Comparison of ENCODE assay signal across 11 cellular contexts in the genomic region with DNA sequence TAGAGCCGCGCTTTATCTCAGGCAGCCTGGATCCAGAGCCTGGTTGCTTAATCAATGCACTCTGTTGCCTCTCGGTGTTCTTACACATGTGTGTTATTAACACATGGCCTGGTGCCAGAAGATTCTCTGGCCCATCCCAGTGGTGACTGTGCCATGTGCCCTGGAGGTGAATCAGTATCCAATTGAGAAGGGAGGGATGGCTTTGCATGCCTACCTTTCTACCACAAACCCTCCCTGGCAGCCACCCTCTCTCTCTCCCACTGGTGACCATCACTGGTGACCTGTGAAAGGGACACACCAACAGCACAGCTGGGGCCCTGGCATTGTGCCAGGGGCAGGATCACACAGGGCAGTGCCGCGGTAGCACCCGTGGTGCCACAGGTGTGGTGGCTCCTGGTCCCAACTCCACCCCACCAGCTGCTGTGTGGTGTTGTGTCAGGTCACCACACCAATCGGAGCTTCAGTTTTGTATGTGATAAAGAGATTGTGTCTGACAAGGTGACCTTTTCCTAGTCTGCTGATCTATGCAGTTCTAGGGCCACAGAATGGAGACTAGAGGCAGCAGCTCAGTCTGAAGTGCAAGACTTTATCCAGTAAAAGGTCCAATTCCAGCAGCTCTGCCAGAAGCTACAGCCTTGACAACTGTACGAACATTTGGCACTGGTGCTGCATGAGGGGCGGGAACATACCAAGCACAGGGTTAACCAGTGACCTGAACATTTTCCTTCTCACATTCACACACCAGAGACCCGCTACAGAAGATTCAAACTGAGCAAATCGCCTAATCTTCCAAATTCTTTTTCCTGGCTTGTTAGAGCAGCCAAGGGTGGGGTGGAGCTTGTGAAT. TPM values are rescaled to one million over a fixed set of nuclear protein-coding genes. Genes with fewer than 3 reads are reported as not detected.
DNase-seq lines count a peak whose midpoint lies in the region; ATAC-seq, FAIRE-seq and TF ChIP-seq lines count a peak whose summit lies in the region.
"Had no signal": no experiment of that assay in that cellular context is flagged by ENCODE, and none has a peak within 500 bp of the region (broad histone marks: within the 10 kb centered on the region; RNA-seq: fewer than 3 reads in every experiment).

No MANE protein-coding gene starts in this region.

- peaks cover 5% of the 10 kb centered on the region for H3K4me1 Mint-ChIP-seq in osteocyte (ENCODE audit: unreplicated experiment)

- H3K27ac ChIP-seq in Peyer's patch: peak overlapping the region in 3 of 4 donors; percentile 2 to 86 (median 65)
- no peak overlapping the region for H3K27ac ChIP-seq in pancreas
- no peak overlapping the region for H3K27ac ChIP-seq in esophagus muscularis mucosa (replicated peaks in 1 of 4)

- TF ChIP-seq CTCF in Peyer's patch (IDR thresholded peaks at IDR 0.05) (peak in 2 of 6 experiments; percentile 8 to 11), pancreas (IDR thresholded peaks at IDR 0.05) (no peak), osteocyte (IDR thresholded peaks at IDR 0.05) (no peak), esophagus muscularis mucosa (IDR thresholded peaks at IDR 0.05) (no peak)

- H3K36me3 Mint-ChIP-seq in osteocyte (ENCODE audit: unreplicated experiment): no peaks in the 10 kb centered on the region

- TF ChIP-seq POLR2A in Peyer's patch (IDR thresholded peaks at IDR 0.05) (no peak), esophagus muscularis mucosa (IDR thresholded peaks at IDR 0.05; ENCODE audit: low read depth) (no peak)

- no peaks in the 10 kb centered on the region for H3K9me3 ChIP-seq in Peyer's patch
- no peaks in the 10 kb centered on the region for H3K9me3 ChIP-seq in pancreas
- no peaks in the 10 kb centered on the region for H3K9me3 ChIP-seq in esophagus muscularis mucosa

- no peaks in the 10 kb centered on the region for H3K36me3 ChIP-seq in Peyer's patch
- no peaks in the 10 kb centered on the region for H3K36me3 ChIP-seq in pancreas
- no peaks in the 10 kb centered on the region for H3K36me3 ChIP-seq in esophagus muscularis mucosa

- WGBS in pancreas, 2 donors: 11 to 13% methylated on average over 11 of the region's 11 CpGs
- 73% methylated on average over 11 of the region's 11 CpGs for WGBS in esophagus muscularis mucosa

- no peaks in the 10 kb centered on the region for H3K9me3 Mint-ChIP-seq in osteocyte (ENCODE audit: unreplicated experiment)

- H3K4me1 ChIP-seq in Peyer's patch (peaks cover 1 to 49% (median 4%) of the 10 kb centered on the region in 4 donors), pancreas (peaks cover 0 to 9% (median 4%) of the 10 kb centered on the region in 3 donors), esophagus muscularis mucosa (peaks cover 0 to 13% (median 9%) of the 10 kb centered on the region in 4 donors)

- H3K27me3 Mint-ChIP-seq in osteocyte (ENCODE audit: unreplicated experiment): peaks cover 11% of the 10 kb centered on the region

- peak overlapping the region in 1 of 4 donors; percentile 5 for H3K4me3 ChIP-seq in Peyer's patch
- H3K4me3 ChIP-seq in pancreas: no peak overlapping the region
- H3K4me3 ChIP-seq in esophagus muscularis mucosa: no peak overlapping the region

- no peak for TF ChIP-seq EP300 in esophagus muscularis mucosa (IDR thresholded peaks at IDR 0.05)

- no peak overlapping the region for H3K4me3 Mint-ChIP-seq in osteocyte (ENCODE audit: unreplicated experiment)

- H3K27ac Mint-ChIP-seq in osteocyte (ENCODE audit: unreplicated experiment): no peak overlapping the region

- peak; percentile 54 to 78 (median 68) for ATAC-seq in pancreas

- FAIRE-seq in pancreas (lab: Jason Lieb, UNC): no peak

- peak; percentile 37 for DNase-seq in EL
- DNase-seq in Peyer's patch: peak in 2 of 3 donors; percentile 89 to 90
- peak; percentile 53 for DNase-seq in fibroblast of peridontal ligament (ENCODE audit: extremely low read depth)
- DNase-seq in pancreas: peak; percentile 23 to 89 (median 64)
- DNase-seq in osteocyte (ENCODE audit: extremely low spot score, unreplicated experiment): no peak
- DNase-seq in NOMO-1 (lab: John Stamatoyannopoulos, UW; ENCODE audit: unreplicated experiment in 2 of 2): no peak
- DNase-seq in effector CD4-positive, alpha-beta T cell: no peak
- no peak for DNase-seq in esophagus muscularis mucosa (ENCODE audit: extremely low spot score)
- DNase-seq: activated gamma-delta T cell, retina had no signal

- no peaks in the 10 kb centered on the region for H3K27me3 ChIP-seq in Peyer's patch
- H3K27me3 ChIP-seq in pancreas: no peaks in the 10 kb centered on the region
- H3K27me3 ChIP-seq in esophagus muscularis mucosa: peaks cover 0 to 23% (median 3%) of the 10 kb centered on the region in 4 donors

- intact Hi-C loops in pancreas (cut with DNase I) (no loop called here), esophagus muscularis mucosa (cut with DNase I) (no loop called here)

RNA-seq across cellular contexts. Expression of a gene that starts 9.1 kb away (rescaled TPM):
- total RNA-seq in Peyer's patch: 10 to 100 TPM; 13.2 to 59.9 (median 36.2) TPM
- total RNA-seq in pancreas: 1 to 10 TPM in 4 of 6 donors, under 1 TPM in 2; 0.37 to 5.4 (median 1.4) TPM
- 1 to 10 TPM in 1 of 2 donors, under 1 TPM in 1; 0.87 to 1.6 TPM for polyA plus RNA-seq in pancreas
- 2.7 and 3.6 TPM in 2 replicates for total RNA-seq in osteocyte
- total RNA-seq in esophagus muscularis mucosa: under 1 TPM in 1 of 4 donors, not detected in 3; 0.34 TPM
- total RNA-seq: HT1080 had no signal

RNA-seq across cellular contexts. Expression of a gene that starts 56.6 kb away (rescaled TPM):
- total RNA-seq in Peyer's patch: 10 to 100 TPM in 3 of 4 donors, 1 to 10 TPM in 1; 9.9 to 33.8 (median 23.1) TPM
- total RNA-seq in pancreas: 1 to 10 TPM in 4 of 6 donors, under 1 TPM in 2; 0.69 to 1.8 (median 1.4) TPM
- 1 to 10 TPM; 1.5 to 3.2 TPM for polyA plus RNA-seq in pancreas
- 4.0 and 4.1 TPM in 2 replicates for total RNA-seq in osteocyte
- 1 to 10 TPM; 1.2 to 3.2 (median 1.7) TPM for total RNA-seq in esophagus muscularis mucosa

Comparison
In these comparisons a context has a peak if more than half of its experiments do, and no peak if none do; other contexts are left out.
1. DNase-seq: peak in EL (single experiment), Peyer's patch (2 of 3), fibroblast of peridontal ligament (single experiment) and pancreas (6 of 6); none in osteocyte (single experiment), NOMO-1 (0 of 2), effector CD4-positive, alpha-beta T cell (single experiment) and esophagus muscularis mucosa (single experiment).
2. H3K27ac ChIP-seq: peak in Peyer's patch (3 of 4); none in pancreas (0 of 4) and esophagus muscularis mucosa (0 of 4).